Comparison of ENCODE assay signal across 25 cellular contexts in the genomic region with DNA sequence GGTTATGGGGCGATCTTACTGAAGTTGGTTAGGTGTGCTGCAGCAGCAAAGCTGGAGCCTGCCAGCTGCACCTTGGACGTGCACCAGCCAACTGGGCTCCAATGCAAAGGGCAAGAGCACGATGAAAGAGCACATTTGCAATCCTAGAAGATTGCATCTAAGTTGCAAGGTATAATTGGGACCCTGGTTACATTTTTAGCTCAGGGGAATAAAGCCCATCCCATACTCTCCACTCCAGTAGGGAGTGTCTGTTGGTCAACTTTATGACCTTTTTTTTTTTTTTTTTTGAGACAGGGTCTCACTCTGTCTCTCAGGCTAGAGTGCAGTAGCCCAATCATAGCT. TPM values are rescaled to one million over a fixed set of nuclear protein-coding genes. Genes with fewer than 3 reads are reported as not detected.
A peak's percentile ranks its signal among the peaks of the same experiment; 100 is the strongest.
DNase-seq lines count a peak whose midpoint lies in the region; ATAC-seq and TF ChIP-seq lines count a peak whose summit lies in the region.
"Had no signal": no experiment of that assay in that cellular context is flagged by ENCODE, and none has a peak within 500 bp of the region (broad histone marks: within the 10 kb centered on the region; RNA-seq: fewer than 3 reads in every experiment).

No MANE protein-coding gene starts in this region.

- H2BK12ac ChIP-seq in trophoblast cell (ENCODE audit: low read length) = peak overlapping the region; percentile 74

- no peak overlapping the region for H2AK5ac ChIP-seq in trophoblast cell (ENCODE audit: low read length)

- H3K27ac ChIP-seq in trophoblast cell (ENCODE audit: low read depth, low read length) (no peak overlapping the region), Karpas-422 (ENCODE audit: low read length) (no peak overlapping the region)
- H3K27ac ChIP-seq: 22Rv1, BLaER1, Peyer's patch, SJCRH30 had no signal

- H3K36me3 ChIP-seq in trophoblast cell (ENCODE audit: control insufficient read depth in 1 of 2, insufficient read depth in 2 of 2, low read length in 2 of 2) (no peaks in the 10 kb centered on the region), Karpas-422 (ENCODE audit: insufficient read depth, low read length) (no peaks in the 10 kb centered on the region)
- H3K36me3 ChIP-seq: BLaER1, HAP-1, Peyer's patch, SJCRH30 had no signal

- H4K8ac ChIP-seq in trophoblast cell (ENCODE audit: low read depth, low read length) = no peak overlapping the region

- no peak overlapping the region for H3K4ac ChIP-seq in trophoblast cell (ENCODE audit: low read depth, low read length)

- H3K79me1 ChIP-seq in trophoblast cell (ENCODE audit: low read length) = peaks cover 8% of the 10 kb centered on the region

- H2AFZ ChIP-seq in trophoblast cell (ENCODE audit: insufficient read depth, low read length, poor library complexity) = no peak overlapping the region
- no peak overlapping the region for H2AFZ ChIP-seq in Karpas-422 (ENCODE audit: low read length)

- H3K4me2 ChIP-seq in trophoblast cell (ENCODE audit: low read length) (no peak overlapping the region), Karpas-422 (ENCODE audit: low read depth, low read length, poor library complexity, severe bottlenecking) (no peak overlapping the region)

- H3K27ac Mint-ChIP-seq in activated CD8-positive, alpha-beta memory T cell treated with anti-CD3 and anti-CD28 coated beads, Interleukin-2, amount 10 ng/mL, durations not matched to agents 7 days and 5 days = peak overlapping the region; percentile 89
- peak overlapping the region; percentile 4 for H3K27ac Mint-ChIP-seq in activated CD4-positive, alpha-beta memory T cell treated with anti-CD3 and anti-CD28 coated beads, Interleukin-2, amount 10 ng/mL, durations not matched to agents 7 days and 5 days
- H3K27ac Mint-ChIP-seq: CD8-positive, alpha-beta T cell; IgD-negative memory B cell had no signal

- H3K9ac ChIP-seq in trophoblast cell (ENCODE audit: low read length) = no peak overlapping the region
- H3K9ac ChIP-seq in Karpas-422 (ENCODE audit: low read length) = no peak overlapping the region
- H3K9ac ChIP-seq: BLaER1 had no signal

- H3K9me3 ChIP-seq in trophoblast cell (ENCODE audit: insufficient read depth, low read depth, low read length) (no peaks in the 10 kb centered on the region), Karpas-422 (ENCODE audit: low read length) (no peaks in the 10 kb centered on the region)
- H3K9me3 ChIP-seq: BLaER1, HAP-1, Peyer's patch, SJCRH30 had no signal

- no peaks in the 10 kb centered on the region for H4K20me1 ChIP-seq in Karpas-422 (ENCODE audit: insufficient read depth, low read depth, low read length)
- H4K20me1 ChIP-seq: BLaER1 had no signal

- peaks cover 22% of the 10 kb centered on the region for H3K36me3 Mint-ChIP-seq in activated CD8-positive, alpha-beta memory T cell treated with anti-CD3 and anti-CD28 coated beads, Interleukin-2, amount 10 ng/mL, durations not matched to agents 7 days and 5 days
- no peaks in the 10 kb centered on the region for H3K36me3 Mint-ChIP-seq in activated CD4-positive, alpha-beta memory T cell treated with anti-CD3 and anti-CD28 coated beads, Interleukin-2, amount 10 ng/mL, durations not matched to agents 7 days and 5 days (ENCODE audit: low read depth)
- H3K36me3 Mint-ChIP-seq: CD8-positive, alpha-beta T cell; IgD-negative memory B cell had no signal

- no peaks in the 10 kb centered on the region for H3K9me3 Mint-ChIP-seq in activated CD8-positive, alpha-beta memory T cell treated with anti-CD3 and anti-CD28 coated beads, Interleukin-2, amount 10 ng/mL, durations not matched to agents 7 days and 5 days (ENCODE audit: low read depth)
- H3K9me3 Mint-ChIP-seq in activated CD4-positive, alpha-beta memory T cell treated with anti-CD3 and anti-CD28 coated beads, Interleukin-2, amount 10 ng/mL, durations not matched to agents 7 days and 5 days = no peaks in the 10 kb centered on the region
- H3K9me3 Mint-ChIP-seq: CD8-positive, alpha-beta T cell; IgD-negative memory B cell had no signal

- no peak overlapping the region for H3K14ac ChIP-seq in trophoblast cell (ENCODE audit: low read length)

- TF ChIP-seq CTCF in GM12875 (IDR thresholded peaks at IDR 0.05; ENCODE audit: borderline replicate concordance, insufficient read depth, low read depth, low read length) = no peak

- no peak for ATAC-seq in activated CD8-positive, alpha-beta memory T cell treated with anti-CD3 and anti-CD28 coated beads, Interleukin-2, amount 10 ng/mL, durations not matched to agents 7 days and 5 days
- ATAC-seq in HG02798 (IDR thresholded peaks at IDR 0.05; ENCODE audit: poor library complexity, unreplicated experiment) = no peak
- ATAC-seq: CD8-positive, alpha-beta T cell had no signal

- peak overlapping the region; percentile 79 for H3K4me3 Mint-ChIP-seq in activated CD8-positive, alpha-beta memory T cell treated with anti-CD3 and anti-CD28 coated beads, Interleukin-2, amount 10 ng/mL, durations not matched to agents 7 days and 5 days
- no peak overlapping the region for H3K4me3 Mint-ChIP-seq in activated CD4-positive, alpha-beta memory T cell treated with anti-CD3 and anti-CD28 coated beads, Interleukin-2, amount 10 ng/mL, durations not matched to agents 7 days and 5 days
- H3K4me3 Mint-ChIP-seq: CD8-positive, alpha-beta T cell had no signal

- POLR2A ChIA-PET in activated CD4-positive, alpha-beta memory T cell treated with anti-CD3 and anti-CD28 coated beads, Interleukin-2, amount 10 ng/mL, durations not matched to agents 7 days and 5 days (lab: Charles Lee) = interaction anchor here (0.6 to 2.5 kb wide), 5 partner anchors 9 to 156 kb away, joined by 3 to 11 read pairs (median 4); no protein-coding TSS in a partner anchor

- WGBS in trophoblast cell (ENCODE audit: extremely low coverage, insufficient coverage, insufficient read length) = no CpG with 5 or more reads among the region's 3 CpGs

- H3K79me2 ChIP-seq in trophoblast cell (ENCODE audit: control insufficient read depth, insufficient read depth, low read length, poor library complexity) (no peaks in the 10 kb centered on the region), Karpas-422 (ENCODE audit: low read length) (no peaks in the 10 kb centered on the region)

- no peak overlapping the region for H3K18ac ChIP-seq in trophoblast cell (ENCODE audit: low read length)

- no peaks in the 10 kb centered on the region for H3K9me2 ChIP-seq in Karpas-422 (replicated peaks; ENCODE audit: insufficient read depth, low read length)

- no peak overlapping the region for H3K23ac ChIP-seq in trophoblast cell (ENCODE audit: low read length)

- CTCF ChIA-PET in activated CD8-positive, alpha-beta memory T cell treated with anti-CD3 and anti-CD28 coated beads, Interleukin-2, amount 10 ng/mL, durations not matched to agents 7 days and 5 days (lab: Charles Lee) = interaction anchor here (1.0 to 4.7 kb wide), 9 partner anchors 12 to 114 kb away, joined by 3 to 27 read pairs (median 4); a partner anchor contains a TSS
- CTCF ChIA-PET in activated CD4-positive, alpha-beta memory T cell treated with anti-CD3 and anti-CD28 coated beads, Interleukin-2, amount 10 ng/mL, durations not matched to agents 7 days and 5 days (lab: Charles Lee) = interaction anchor here (0.7 to 2.5 kb wide), 6 partner anchors 20 to 106 kb away, joined by 3 to 6 read pairs (median 4); no protein-coding TSS in a partner anchor

- no peak overlapping the region for H2BK5ac ChIP-seq in trophoblast cell (ENCODE audit: low read depth, low read length, poor library complexity)

- H3K4me3 ChIP-seq in GM12875 (ENCODE audit: low read depth, low read length) = peak overlapping the region; percentile 1
- no peak overlapping the region for H3K4me3 ChIP-seq in trophoblast cell (ENCODE audit: low read depth, low read length)
- H3K4me3 ChIP-seq in Karpas-422 (ENCODE audit: low read length) = no peak overlapping the region
- H3K4me3 ChIP-seq: BLaER1, HAP-1, Peyer's patch, SJCRH30 had no signal

- H3K4me1 ChIP-seq in trophoblast cell (ENCODE audit: control insufficient read depth in 1 of 2, insufficient read depth in 2 of 2, low read length in 2 of 2) = peaks cover 11 to 25% of the 10 kb centered on the region in 2 experiments
- peaks cover 15% of the 10 kb centered on the region for H3K4me1 ChIP-seq in Karpas-422 (ENCODE audit: low read length)
- H3K4me1 ChIP-seq: HAP-1, Peyer's patch, SJCRH30 had no signal

- H4K91ac ChIP-seq in trophoblast cell (ENCODE audit: low read depth, low read length) = peak overlapping the region; percentile 77

- H3K4me1 Mint-ChIP-seq in activated CD8-positive, alpha-beta memory T cell treated with anti-CD3 and anti-CD28 coated beads, Interleukin-2, amount 10 ng/mL, durations not matched to agents 7 days and 5 days = peaks cover 84% of the 10 kb centered on the region
- peaks cover 53% of the 10 kb centered on the region for H3K4me1 Mint-ChIP-seq in activated CD4-positive, alpha-beta memory T cell treated with anti-CD3 and anti-CD28 coated beads, Interleukin-2, amount 10 ng/mL, durations not matched to agents 7 days and 5 days

- H2BK120ac ChIP-seq in trophoblast cell (ENCODE audit: insufficient read depth, low read length, poor library complexity) = no peak overlapping the region

- no peaks in the 10 kb centered on the region for H3K27me3 ChIP-seq in trophoblast cell (ENCODE audit: insufficient read depth, low read length)
- no peaks in the 10 kb centered on the region for H3K27me3 ChIP-seq in Karpas-422 (ENCODE audit: low read length)
- H3K27me3 ChIP-seq: BLaER1, Peyer's patch had no signal

- no peak for DNase-seq in activated CD8-positive, alpha-beta memory T cell treated with anti-CD3 and anti-CD28 coated beads, Interleukin-2, amount 10 ng/mL, durations not matched to agents 7 days and 5 days
- no peak for DNase-seq in activated CD8-positive, alpha-beta memory T cell treated with anti-CD3 and anti-CD28 coated beads for 24 hours
- no peak for DNase-seq in activated CD4-positive, alpha-beta memory T cell treated with anti-CD3 and anti-CD28 coated beads, Interleukin-2, amount 10 ng/mL, durations not matched to agents 7 days and 5 days
- no peak for DNase-seq in trophoblast cell
- no peak for DNase-seq in NCI-H187 (lab: John Stamatoyannopoulos, UW)
- DNase-seq in Karpas-422 = no peak
- DNase-seq: ACHN; CD8-positive, alpha-beta T cell; MV-4-11; NCI-H1105 treated with DMSO at 0.1 percent for 48 hours; NCI-H1694; NCI-H2081 treated with DMSO at 0.1 percent for 48 hours; NCI-H446; NCI-H526; Peyer's patch; SJCRH30 had no signal

- H3K27me3 Mint-ChIP-seq in activated CD8-positive, alpha-beta memory T cell treated with anti-CD3 and anti-CD28 coated beads, Interleukin-2, amount 10 ng/mL, durations not matched to agents 7 days and 5 days = peaks cover 29% of the 10 kb centered on the region
- peaks cover 11% of the 10 kb centered on the region for H3K27me3 Mint-ChIP-seq in activated CD4-positive, alpha-beta memory T cell treated with anti-CD3 and anti-CD28 coated beads, Interleukin-2, amount 10 ng/mL, durations not matched to agents 7 days and 5 days

- no peak overlapping the region for H4K12ac ChIP-seq in trophoblast cell (ENCODE audit: low read depth, low read length)

RNA-seq across cellular contexts. Expression of a gene that starts 22.2 kb away (rescaled TPM):
- total RNA-seq in activated CD8-positive, alpha-beta memory T cell treated with anti-CD3 and anti-CD28 coated beads, Interleukin-2, amount 10 ng/mL, durations not matched to agents 7 days and 5 days = 10 to 100 TPM; 42.1 to 58.8 TPM
- 1 to 10 TPM; 7.3 to 7.4 TPM for total RNA-seq in activated CD4-positive, alpha-beta memory T cell treated with anti-CD3 and anti-CD28 coated beads, Interleukin-2, amount 10 ng/mL, durations not matched to agents 7 days and 5 days
- polyA plus RNA-seq in trophoblast cell (2013) = 0.07 and 0.08 TPM in 2 replicates
- total RNA-seq in Karpas-422 (2014; rRNA removed; shearing (Covaris generic); ENCODE audit: low replicate concordance) = 2.9 and 9.5 TPM in 2 replicates
- total RNA-seq: G401, M059J had no signal

RNA-seq across cellular contexts. Expression of a gene that starts 48.7 kb away (rescaled TPM):
- 1 to 10 TPM in 1 of 2 experiments, under 1 TPM in 1; 0.44 to 1.2 TPM for total RNA-seq in activated CD8-positive, alpha-beta memory T cell treated with anti-CD3 and anti-CD28 coated beads, Interleukin-2, amount 10 ng/mL, durations not matched to agents 7 days and 5 days
- total RNA-seq in activated CD4-positive, alpha-beta memory T cell treated with anti-CD3 and anti-CD28 coated beads, Interleukin-2, amount 10 ng/mL, durations not matched to agents 7 days and 5 days = under 1 TPM in 1 of 2 experiments, not detected in 1; 0.35 TPM
- polyA plus RNA-seq in trophoblast cell (2013) = 0.31 and 0.37 TPM in 2 replicates
- not detected in 2 replicates for total RNA-seq in Karpas-422 (2014; rRNA removed; shearing (Covaris generic); ENCODE audit: low replicate concordance)
- total RNA-seq: CD8-positive, alpha-beta T cell; G401; M059J; OCI-LY7; Peyer's patch; SJCRH30 had no signal
- polyA plus RNA-seq: IgD-negative memory B cell had no signal
